14 cellular contexts compared by ENCODE assay signal in genomic region chr7:36970551-36971514, GRCh38.
DNase-seq lines count a peak whose midpoint lies in the region; ATAC-seq and TF ChIP-seq lines count a peak whose summit lies in the region.
"Had no signal": no experiment of that assay in that cellular context is flagged by ENCODE, and none has a peak within 500 bp of the region (broad histone marks: within the 10 kb centered on the region; RNA-seq: fewer than 3 reads in every experiment).

No MANE protein-coding gene starts in this region.

- H3K4me3 ChIP-seq in liver (ENCODE audit: low read depth in 1 of 3, low read length in 3 of 3) = no peak overlapping the region
- no peak overlapping the region for H3K4me3 ChIP-seq in effector memory CD4-positive, alpha-beta T cell (ENCODE audit: insufficient read depth, low read depth, low read length, poor library complexity, severe bottlenecking)
- H3K4me3 ChIP-seq: breast epithelium, HAP-1 had no signal

- peak in 1 of 2 donors; percentile 4 for TF ChIP-seq RAD21 in liver (IDR thresholded peaks at IDR 0.05)

- H3K27ac ChIP-seq in liver (ENCODE audit: low read depth in 1 of 2, low read length in 2 of 2) (peak overlapping the region; percentile 2 to 23), substantia nigra (ENCODE audit: low read depth, low read length, poor library complexity, severe bottlenecking) (peak overlapping the region; percentile 35)
- no peak overlapping the region for H3K27ac ChIP-seq in effector memory CD4-positive, alpha-beta T cell (ENCODE audit: insufficient read depth, low read length, poor library complexity, severe bottlenecking)
- H3K27ac ChIP-seq: foreskin keratinocyte had no signal

- DNase-seq in activated naive CD4-positive, alpha-beta T cell treated with anti-CD3 and anti-CD28 coated beads, Interleukin-2, amount 50 U/mL, for 72 hours (ENCODE audit: low spot score in 2 of 2) = no peak
- DNase-seq in activated naive CD4-positive, alpha-beta T cell treated with Interleukin-2 at 50 U/mL for 16 hours = no peak
- DNase-seq in substantia nigra (lab: John Stamatoyannopoulos, UW) (no peak), activated gamma-delta T cell (lab: John Stamatoyannopoulos, UW) (no peak)
- DNase-seq in effector memory CD4-positive, alpha-beta T cell = no peak
- DNase-seq: foreskin keratinocyte; Karpas-422; NK-92 treated with Interleukin-12 subunit alpha and Interleukin-12 subunit beta, amount 100 ng/mL, for 24 hours; occipital lobe had no signal

- H3K36me3 ChIP-seq in liver (ENCODE audit: control insufficient read depth in 4 of 4, insufficient read depth in 3 of 4, low read depth in 1 of 4, low read length in 3 of 4) = no peaks in the 10 kb centered on the region
- no peaks in the 10 kb centered on the region for H3K36me3 ChIP-seq in effector memory CD4-positive, alpha-beta T cell (ENCODE audit: control insufficient read depth, insufficient read depth, low read length)
- H3K36me3 ChIP-seq: breast epithelium, HAP-1 had no signal

- peaks cover 7 to 33% (median 24%) of the 10 kb centered on the region in 4 donors for H3K4me1 ChIP-seq in liver (ENCODE audit: control insufficient read depth in 4 of 4, insufficient read depth in 4 of 4, low read length in 3 of 4)
- peaks cover 11% of the 10 kb centered on the region for H3K4me1 ChIP-seq in effector memory CD4-positive, alpha-beta T cell (ENCODE audit: control insufficient read depth, insufficient read depth, low read length, poor library complexity, severe bottlenecking)
- H3K4me1 ChIP-seq: breast epithelium, foreskin keratinocyte, HAP-1 had no signal

- H3K36me3 Mint-ChIP-seq in activated naive CD4-positive, alpha-beta T cell treated with anti-CD3 and anti-CD28 coated beads, Interleukin-2, amount 50 U/mL, for 72 hours = peaks cover 24 to 32% of the 10 kb centered on the region in 2 donors
- peaks cover 20% of the 10 kb centered on the region for H3K36me3 Mint-ChIP-seq in T-helper 1 cell treated with Interleukin-12 subunit alpha and Interleukin-12 subunit beta and Interleukin-4 antibody, amounts not matched to agents 30 μg/mL and 1 μg/mL, for 36 hours (ENCODE audit: low read depth)

- 77% methylated on average over 5 of the region's 5 CpGs for WGBS in liver

- ATAC-seq in activated naive CD4-positive, alpha-beta T cell treated with anti-CD3 and anti-CD28 coated beads, Interleukin-2, amount 50 U/mL, for 72 hours = no peak
- no peak for ATAC-seq in HG03139 (IDR thresholded peaks at IDR 0.05; ENCODE audit: unreplicated experiment)
- ATAC-seq: foreskin keratinocyte had no signal

- no peak for TF ChIP-seq CTCF in liver (IDR thresholded peaks at IDR 0.05; ENCODE audit: low read depth, low read length, missing input control)

- H3K27ac Mint-ChIP-seq in activated naive CD4-positive, alpha-beta T cell treated with anti-CD3 and anti-CD28 coated beads, Interleukin-2, amount 50 U/mL, for 72 hours = peak overlapping the region; percentile 3 to 45
- peak overlapping the region; percentile 60 for H3K27ac Mint-ChIP-seq in T-helper 1 cell treated with Interleukin-12 subunit alpha and Interleukin-12 subunit beta and Interleukin-4 antibody, amounts not matched to agents 30 μg/mL and 1 μg/mL, for 36 hours

- H3K4me3 Mint-ChIP-seq in T-helper 1 cell treated with Interleukin-12 subunit alpha and Interleukin-12 subunit beta and Interleukin-4 antibody, amounts not matched to agents 30 μg/mL and 1 μg/mL, for 36 hours = peak overlapping the region; percentile 22

- H3K27me3 ChIP-seq in liver (ENCODE audit: control insufficient read depth in 4 of 4, insufficient read depth in 4 of 4, low read length in 3 of 4) = no peaks in the 10 kb centered on the region
- H3K27me3 ChIP-seq in effector memory CD4-positive, alpha-beta T cell (replicated peaks; ENCODE audit: control insufficient read depth, insufficient read depth, low read length, poor library complexity, severe bottlenecking) = no peaks in the 10 kb centered on the region
- H3K27me3 ChIP-seq: breast epithelium, foreskin keratinocyte had no signal

- peaks cover 26% of the 10 kb centered on the region for H3K4me1 Mint-ChIP-seq in T-helper 1 cell treated with Interleukin-12 subunit alpha and Interleukin-12 subunit beta and Interleukin-4 antibody, amounts not matched to agents 30 μg/mL and 1 μg/mL, for 36 hours (ENCODE audit: low read depth)

- no peak overlapping the region for H3K9ac ChIP-seq in liver (ENCODE audit: low read depth in 1 of 2, low read length in 2 of 2)

- no peaks in the 10 kb centered on the region for H3K27me3 Mint-ChIP-seq in T-helper 1 cell treated with Interleukin-12 subunit alpha and Interleukin-12 subunit beta and Interleukin-4 antibody, amounts not matched to agents 30 μg/mL and 1 μg/mL, for 36 hours (ENCODE audit: low read depth)

- no peaks in the 10 kb centered on the region for H3K9me3 ChIP-seq in liver (ENCODE audit: control insufficient read depth in 4 of 4, low read length in 3 of 4)
- no peaks in the 10 kb centered on the region for H3K9me3 ChIP-seq in effector memory CD4-positive, alpha-beta T cell (ENCODE audit: control insufficient read depth, low read length)
- H3K9me3 ChIP-seq: breast epithelium, HAP-1 had no signal

- peaks cover 0 to 4% of the 10 kb centered on the region in 2 donors for H3K9me3 Mint-ChIP-seq in activated naive CD4-positive, alpha-beta T cell treated with anti-CD3 and anti-CD28 coated beads, Interleukin-2, amount 50 U/mL, for 72 hours
- peaks cover 4% of the 10 kb centered on the region for H3K9me3 Mint-ChIP-seq in T-helper 1 cell treated with Interleukin-12 subunit alpha and Interleukin-12 subunit beta and Interleukin-4 antibody, amounts not matched to agents 30 μg/mL and 1 μg/mL, for 36 hours

TF ChIP-seq in liver, 16 proteins besides CTCF, POLR2A, EP300 and RAD21:
- TF ChIP-seq REST (IDR thresholded peaks at IDR 0.05) (no peak), SP1 (IDR thresholded peaks at IDR 0.05) (no peak), YY1 (IDR thresholded peaks at IDR 0.05) (no peak), ATF3 (IDR thresholded peaks at IDR 0.05) (no peak), GABPA (IDR thresholded peaks at IDR 0.05 in 1 of 2, conservative IDR thresholded peaks at IDR 0.05 in 1 of 2) (no peak)
